11 cellular contexts compared by ENCODE assay signal in genomic region chr19:30063184-30064020, GRCh38.
"Had no signal": no experiment of that assay in that cellular context is flagged by ENCODE, and none has a peak within 500 bp of the region (broad histone marks: within the 10 kb centered on the region; RNA-seq: fewer than 3 reads in every experiment).

No MANE protein-coding gene starts in this region.

- H3K9me3 Mint-ChIP-seq: activated CD4-positive, alpha-beta T cell treated with anti-CD3 and anti-CD28 coated beads, Interleukin-2, amount 10 ng/mL, durations not matched to agents 7 days and 5 days; activated naive CD4-positive, alpha-beta T cell treated with anti-CD3 and anti-CD28 coated beads for 36 hours; activated T-helper 17 cell treated with anti-CD3 and anti-CD28 coated beads, Interleukin-2, amount 50 U/mL, for 72 hours; T-cell had no signal

- H3K4me3 ChIP-seq: left lung had no signal

- H3K27ac Mint-ChIP-seq: activated CD4-positive, alpha-beta T cell treated with anti-CD3 and anti-CD28 coated beads, Interleukin-2, amount 10 ng/mL, durations not matched to agents 7 days and 5 days; activated naive CD4-positive, alpha-beta T cell treated with anti-CD3 and anti-CD28 coated beads for 36 hours; activated T-helper 17 cell treated with anti-CD3 and anti-CD28 coated beads, Interleukin-2, amount 50 U/mL, for 72 hours; T-cell had no signal

- H3K4me3 Mint-ChIP-seq: activated CD4-positive, alpha-beta T cell treated with anti-CD3 and anti-CD28 coated beads, Interleukin-2, amount 10 ng/mL, durations not matched to agents 7 days and 5 days; activated naive CD4-positive, alpha-beta T cell treated with anti-CD3 and anti-CD28 coated beads for 36 hours; activated T-helper 17 cell treated with anti-CD3 and anti-CD28 coated beads, Interleukin-2, amount 50 U/mL, for 72 hours; naive thymus-derived CD8-positive, alpha-beta T cell; T-cell had no signal

- H3K9me3 ChIP-seq: left lung had no signal

- H3K27me3 Mint-ChIP-seq: activated CD4-positive, alpha-beta T cell treated with anti-CD3 and anti-CD28 coated beads, Interleukin-2, amount 10 ng/mL, durations not matched to agents 7 days and 5 days had no signal

- H3K27ac ChIP-seq: left lung had no signal

- H3K36me3 Mint-ChIP-seq: naive thymus-derived CD8-positive, alpha-beta T cell; T-cell had no signal

- ATAC-seq: activated T-helper 17 cell treated with anti-CD3 and anti-CD28 coated beads, Interleukin-2, amount 50 U/mL, for 72 hours; esophagus mucosa; left lung; naive thymus-derived CD8-positive, alpha-beta T cell; T-cell had no signal

- H3K4me1 Mint-ChIP-seq: activated CD4-positive, alpha-beta T cell treated with anti-CD3 and anti-CD28 coated beads, Interleukin-2, amount 10 ng/mL, durations not matched to agents 7 days and 5 days; activated T-helper 17 cell treated with anti-CD3 and anti-CD28 coated beads, Interleukin-2, amount 50 U/mL, for 72 hours; T-cell had no signal

- DNase-seq: activated CD4-positive, alpha-beta T cell treated with anti-CD3 and anti-CD28 coated beads, Interleukin-2, amount 10 ng/mL, durations not matched to agents 7 days and 5 days; activated naive CD4-positive, alpha-beta T cell treated with anti-CD3 and anti-CD28 coated beads for 36 hours; mesenchymal stem cell; right cardiac atrium; small intestine; T-cell; T-helper 9 cell had no signal

- H3K36me3 ChIP-seq: left lung had no signal

- H3K4me1 ChIP-seq: left lung had no signal
